ENCODE assay signal across 27 cellular contexts in genomic region chr21:23281917-23282316, GRCh38.
"Had no signal": no experiment of that assay in that cellular context is flagged by ENCODE, and none has a peak within 500 bp of the region (broad histone marks: within the 10 kb centered on the region; RNA-seq: fewer than 3 reads in every experiment).

No MANE protein-coding gene starts in this region.

- H3K27me3 ChIP-seq: stomach, suprapubic skin, testis, thyroid gland, tibial artery, tibial nerve, transverse colon, upper lobe of left lung, upper lobe of right lung, uterus, vagina had no signal

- H3K36me3 ChIP-seq: stomach, suprapubic skin, thoracic aorta, thyroid gland, tibial artery, tibial nerve, transverse colon, upper lobe of left lung, upper lobe of right lung, uterus, vagina had no signal

- H3K27ac ChIP-seq: stomach, suprapubic skin, testis, thoracic aorta, thyroid gland, tibial artery, tibial nerve, transverse colon, upper lobe of left lung, upper lobe of right lung, uterus, vagina had no signal

- H3K4me1 ChIP-seq: stomach, suprapubic skin, testis, thyroid gland, tibial artery, tibial nerve, transverse colon, upper lobe of left lung, upper lobe of right lung, uterus, vagina had no signal

- H3K4me3 ChIP-seq: stomach, suprapubic skin, testis, thoracic aorta, thyroid gland, tibial artery, tibial nerve, transverse colon, upper lobe of left lung, upper lobe of right lung, uterus, vagina had no signal

- ATAC-seq: stimulated activated effector memory CD8-positive, alpha-beta T cell treated with anti-CD3 and anti-CD28 coated beads, Interleukin-12 subunit alpha, Interleukin-12 subunit beta, amount 100 ng/mL, for 72 hours; stimulated activated memory B cell treated with anti-CD40 and anti-IgM and Interleukin-4, amounts not matched to agents 10 μg/mL and 1 μg/mL and 100 μg/mL, for 72 hours; stimulated activated naive B cell treated with anti-CD40 and anti-IgM and Interleukin-4, amounts not matched to agents 10 μg/mL and 1 μg/mL and 100 μg/mL, for 72 hours; stimulated activated naive CD8-positive, alpha-beta T cell treated with anti-CD3 and anti-CD28 coated beads, Interleukin-15, amount 100 ng/mL, for 72 hours; stimulated activated naive CD8-positive, alpha-beta T cell treated with anti-CD3 and anti-CD28 coated beads, Interleukin-15, Interleukin-2, amounts not matched to agents 100 U/mL and 50 U/mL, for 24 hours; upper lobe of right lung had no signal

- DNase-seq: stimulated activated CD4-positive, alpha-beta T cell treated with anti-CD3 and anti-CD28 coated beads, Interleukin-2, amount 100 ng/mL, for 48 hours; stimulated activated CD4-positive, alpha-beta T cell treated with anti-CD3 and anti-CD28 coated beads, Interleukin-4, amount 100 ng/mL, for 1 hour; stimulated activated CD4-positive, alpha-beta T cell treated with anti-CD3 and anti-CD28 coated beads, Interleukin-4, amount 100 ng/mL, for 24 hours; stimulated activated CD4-positive, alpha-beta T cell treated with anti-CD3 and anti-CD28 coated beads, Interleukin-4, amount 100 ng/mL, for 4 hours; stimulated activated CD8-positive, alpha-beta memory T cell treated with anti-CD3 and anti-CD28 coated beads, Interleukin-4, amount 100 ng/mL, for 48 hours; stimulated activated naive B cell treated with anti-CD40 and anti-IgM and Interleukin-4, amounts not matched to agents 10 μg/mL and 1 μg/mL and 100 μg/mL, for 72 hours; stimulated activated naive CD4-positive, alpha-beta T cell; stimulated activated naive CD4-positive, alpha-beta T cell treated with Interleukin-2 at 50 U/mL for 16 hours; stimulated activated naive CD8-positive, alpha-beta T cell treated with anti-CD3 and anti-CD28 coated beads, Interleukin-15, amount 100 ng/mL, for 72 hours; stimulated activated naive CD8-positive, alpha-beta T cell treated with anti-CD3 and anti-CD28 coated beads, Interleukin-15, Interleukin-2, amounts not matched to agents 100 U/mL and 50 U/mL, for 24 hours; stomach; substantia nigra; testis; thyroid gland; tibial artery; transverse colon; trophoblast cell; upper lobe of left lung; upper lobe of right lung; uterus had no signal

- FAIRE-seq: urothelium cell line had no signal

- H3K9me3 ChIP-seq: suprapubic skin, testis, thoracic aorta, thyroid gland, tibial artery, tibial nerve, transverse colon, upper lobe of left lung, upper lobe of right lung, uterus, vagina had no signal
